Comparison of ENCODE assay signal across 1 cellular context in the genomic region with DNA sequence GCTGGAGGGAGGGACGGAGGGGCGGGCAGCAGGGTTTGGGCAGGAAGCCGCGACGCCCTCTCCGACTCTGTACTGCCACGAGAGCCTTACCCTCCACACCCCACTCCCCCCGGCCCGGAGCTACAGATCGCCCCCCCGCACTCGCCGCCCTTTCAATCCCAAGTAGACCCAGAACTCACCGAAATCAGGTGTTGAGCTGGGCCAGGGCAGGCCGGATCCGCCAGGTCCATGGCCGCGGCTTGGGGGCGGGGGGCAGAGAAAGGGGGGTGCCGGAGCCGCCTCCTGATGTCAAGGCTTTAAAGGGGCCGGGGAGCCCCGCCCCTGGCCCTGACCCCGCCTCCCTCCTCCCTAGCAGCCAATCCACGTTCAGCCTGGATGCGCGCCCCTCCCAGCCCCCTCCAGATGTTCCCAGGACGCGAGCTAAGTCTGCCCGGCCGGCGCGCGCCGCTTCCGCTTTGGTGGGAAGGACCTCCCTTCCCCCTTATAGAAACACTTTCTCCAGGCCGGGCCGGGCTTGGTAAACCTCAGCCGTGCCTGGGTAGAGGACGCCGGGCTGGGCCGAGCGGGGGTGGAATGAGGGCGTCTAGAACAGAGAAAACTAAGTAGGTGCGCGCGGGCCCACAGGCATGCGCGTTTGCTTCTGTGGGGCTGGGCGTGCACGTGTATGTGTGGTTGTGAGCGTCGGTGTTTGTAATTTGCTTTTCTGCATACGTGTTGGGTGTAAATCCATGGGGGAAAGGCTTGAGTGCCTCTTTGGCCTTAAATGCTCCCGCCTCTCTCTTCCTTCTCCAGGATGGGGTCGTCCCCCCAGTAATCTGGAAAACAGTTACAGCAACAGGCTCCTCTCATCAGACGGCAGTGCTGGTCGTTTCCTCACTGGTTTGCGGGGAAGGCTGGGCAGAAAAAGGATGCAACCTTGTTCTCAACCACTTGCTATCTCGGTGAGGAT.
TF ChIP-seq lines count a peak whose summit lies in the region.

A gene with protein sequence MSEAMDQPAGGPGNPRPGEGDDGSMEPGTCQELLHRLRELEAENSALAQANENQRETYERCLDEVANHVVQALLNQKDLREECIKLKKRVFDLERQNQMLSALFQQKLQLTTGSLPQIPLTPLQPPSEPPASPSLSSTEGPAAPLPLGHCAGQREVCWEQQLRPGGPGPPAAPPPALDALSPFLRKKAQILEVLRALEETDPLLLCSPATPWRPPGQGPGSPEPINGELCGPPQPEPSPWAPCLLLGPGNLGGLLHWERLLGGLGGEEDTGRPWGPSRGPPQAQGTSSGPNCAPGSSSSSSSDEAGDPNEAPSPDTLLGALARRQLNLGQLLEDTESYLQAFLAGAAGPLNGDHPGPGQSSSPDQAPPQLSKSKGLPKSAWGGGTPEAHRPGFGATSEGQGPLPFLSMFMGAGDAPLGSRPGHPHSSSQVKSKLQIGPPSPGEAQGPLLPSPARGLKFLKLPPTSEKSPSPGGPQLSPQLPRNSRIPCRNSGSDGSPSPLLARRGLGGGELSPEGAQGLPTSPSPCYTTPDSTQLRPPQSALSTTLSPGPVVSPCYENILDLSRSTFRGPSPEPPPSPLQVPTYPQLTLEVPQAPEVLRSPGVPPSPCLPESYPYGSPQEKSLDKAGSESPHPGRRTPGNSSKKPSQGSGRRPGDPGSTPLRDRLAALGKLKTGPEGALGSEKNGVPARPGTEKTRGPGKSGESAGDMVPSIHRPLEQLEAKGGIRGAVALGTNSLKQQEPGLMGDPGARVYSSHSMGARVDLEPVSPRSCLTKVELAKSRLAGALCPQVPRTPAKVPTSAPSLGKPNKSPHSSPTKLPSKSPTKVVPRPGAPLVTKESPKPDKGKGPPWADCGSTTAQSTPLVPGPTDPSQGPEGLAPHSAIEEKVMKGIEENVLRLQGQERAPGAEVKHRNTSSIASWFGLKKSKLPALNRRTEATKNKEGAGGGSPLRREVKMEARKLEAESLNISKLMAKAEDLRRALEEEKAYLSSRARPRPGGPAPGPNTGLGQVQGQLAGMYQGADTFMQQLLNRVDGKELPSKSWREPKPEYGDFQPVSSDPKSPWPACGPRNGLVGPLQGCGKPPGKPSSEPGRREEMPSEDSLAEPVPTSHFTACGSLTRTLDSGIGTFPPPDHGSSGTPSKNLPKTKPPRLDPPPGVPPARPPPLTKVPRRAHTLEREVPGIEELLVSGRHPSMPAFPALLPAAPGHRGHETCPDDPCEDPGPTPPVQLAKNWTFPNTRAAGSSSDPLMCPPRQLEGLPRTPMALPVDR (N-terminal part only) (minus strand): TSS at position 271 of the 949 bp plus-strand sequence. CDS start 24,369 bp downstream, outside the sequence.

TF ChIP-seq in K562, 482 proteins besides CTCF, POLR2A, EP300 and RAD21 (continued from another document and continues in another):
- TF ChIP-seq, protein P1, sequence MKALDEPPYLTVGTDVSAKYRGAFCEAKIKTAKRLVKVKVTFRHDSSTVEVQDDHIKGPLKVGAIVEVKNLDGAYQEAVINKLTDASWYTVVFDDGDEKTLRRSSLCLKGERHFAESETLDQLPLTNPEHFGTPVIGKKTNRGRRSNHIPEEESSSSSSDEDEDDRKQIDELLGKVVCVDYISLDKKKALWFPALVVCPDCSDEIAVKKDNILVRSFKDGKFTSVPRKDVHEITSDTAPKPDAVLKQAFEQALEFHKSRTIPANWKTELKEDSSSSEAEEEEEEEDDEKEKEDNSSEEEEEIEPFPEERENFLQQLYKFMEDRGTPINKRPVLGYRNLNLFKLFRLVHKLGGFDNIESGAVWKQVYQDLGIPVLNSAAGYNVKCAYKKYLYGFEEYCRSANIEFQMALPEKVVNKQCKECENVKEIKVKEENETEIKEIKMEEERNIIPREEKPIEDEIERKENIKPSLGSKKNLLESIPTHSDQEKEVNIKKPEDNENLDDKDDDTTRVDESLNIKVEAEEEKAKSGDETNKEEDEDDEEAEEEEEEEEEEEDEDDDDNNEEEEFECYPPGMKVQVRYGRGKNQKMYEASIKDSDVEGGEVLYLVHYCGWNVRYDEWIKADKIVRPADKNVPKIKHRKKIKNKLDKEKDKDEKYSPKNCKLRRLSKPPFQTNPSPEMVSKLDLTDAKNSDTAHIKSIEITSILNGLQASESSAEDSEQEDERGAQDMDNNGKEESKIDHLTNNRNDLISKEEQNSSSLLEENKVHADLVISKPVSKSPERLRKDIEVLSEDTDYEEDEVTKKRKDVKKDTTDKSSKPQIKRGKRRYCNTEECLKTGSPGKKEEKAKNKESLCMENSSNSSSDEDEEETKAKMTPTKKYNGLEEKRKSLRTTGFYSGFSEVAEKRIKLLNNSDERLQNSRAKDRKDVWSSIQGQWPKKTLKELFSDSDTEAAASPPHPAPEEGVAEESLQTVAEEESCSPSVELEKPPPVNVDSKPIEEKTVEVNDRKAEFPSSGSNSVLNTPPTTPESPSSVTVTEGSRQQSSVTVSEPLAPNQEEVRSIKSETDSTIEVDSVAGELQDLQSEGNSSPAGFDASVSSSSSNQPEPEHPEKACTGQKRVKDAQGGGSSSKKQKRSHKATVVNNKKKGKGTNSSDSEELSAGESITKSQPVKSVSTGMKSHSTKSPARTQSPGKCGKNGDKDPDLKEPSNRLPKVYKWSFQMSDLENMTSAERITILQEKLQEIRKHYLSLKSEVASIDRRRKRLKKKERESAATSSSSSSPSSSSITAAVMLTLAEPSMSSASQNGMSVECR (CRISPR knock-in tag; IDR thresholded peaks at IDR 0.05): peak; percentile 71
- TF ChIP-seq NR3C1 (CRISPR knock-in tag; IDR thresholded peaks at IDR 0.05): 0 out of 2 replicates have a peak, but pooled peaks have one; percentile 6
- TF ChIP-seq, protein P2, sequence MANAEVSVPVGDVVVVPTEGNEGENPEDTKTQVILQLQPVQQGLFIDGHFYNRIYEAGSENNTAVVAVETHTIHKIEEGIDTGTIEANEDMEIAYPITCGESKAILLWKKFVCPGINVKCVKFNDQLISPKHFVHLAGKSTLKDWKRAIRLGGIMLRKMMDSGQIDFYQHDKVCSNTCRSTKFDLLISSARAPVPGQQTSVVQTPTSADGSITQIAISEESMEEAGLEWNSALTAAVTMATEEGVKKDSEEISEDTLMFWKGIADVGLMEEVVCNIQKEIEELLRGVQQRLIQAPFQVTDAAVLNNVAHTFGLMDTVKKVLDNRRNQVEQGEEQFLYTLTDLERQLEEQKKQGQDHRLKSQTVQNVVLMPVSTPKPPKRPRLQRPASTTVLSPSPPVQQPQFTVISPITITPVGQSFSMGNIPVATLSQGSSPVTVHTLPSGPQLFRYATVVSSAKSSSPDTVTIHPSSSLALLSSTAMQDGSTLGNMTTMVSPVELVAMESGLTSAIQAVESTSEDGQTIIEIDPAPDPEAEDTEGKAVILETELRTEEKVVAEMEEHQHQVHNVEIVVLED (CRISPR knock-in tag; IDR thresholded peaks at IDR 0.05): 0 out of 2 replicates have a peak, but pooled peaks have one; percentile 13
- TF ChIP-seq FOXK2 (conservative IDR thresholded peaks at IDR 0.05 in 1 of 2, IDR thresholded peaks at IDR 0.05 in 1 of 2; ENCODE audit: low read depth in 2 of 2): peak in 1 of 2 experiments; percentile 71; a peak in 2 of 4 replicates
- TF ChIP-seq TEAD4 (IDR thresholded peaks at IDR 0.05; ENCODE audit: low read length): peak; percentile 38
- TF ChIP-seq TEAD4 (CRISPR knock-in tag; IDR thresholded peaks at IDR 0.05; ENCODE audit: borderline replicate concordance): peak; percentile 96
- peak in 1 of 2 experiments; percentile 90; a peak in 2 of 4 replicates for TF ChIP-seq HDAC1 (IDR thresholded peaks at IDR 0.05)
- TF ChIP-seq ZNF175 (CRISPR knock-in tag; IDR thresholded peaks at IDR 0.05; ENCODE audit: low read depth): peak; percentile 54; the same call in 1 of the 2 replicates
- peak; percentile 55; the same call in 1 of the 2 replicates for TF ChIP-seq ZNF263 (CRISPR knock-in tag; IDR thresholded peaks at IDR 0.05; ENCODE audit: borderline replicate concordance)
- TF ChIP-seq SPI1 (IDR thresholded peaks at IDR 0.05; ENCODE audit: borderline replicate concordance, low read depth, low read length): peak; percentile 81
- TF ChIP-seq, protein P3, sequence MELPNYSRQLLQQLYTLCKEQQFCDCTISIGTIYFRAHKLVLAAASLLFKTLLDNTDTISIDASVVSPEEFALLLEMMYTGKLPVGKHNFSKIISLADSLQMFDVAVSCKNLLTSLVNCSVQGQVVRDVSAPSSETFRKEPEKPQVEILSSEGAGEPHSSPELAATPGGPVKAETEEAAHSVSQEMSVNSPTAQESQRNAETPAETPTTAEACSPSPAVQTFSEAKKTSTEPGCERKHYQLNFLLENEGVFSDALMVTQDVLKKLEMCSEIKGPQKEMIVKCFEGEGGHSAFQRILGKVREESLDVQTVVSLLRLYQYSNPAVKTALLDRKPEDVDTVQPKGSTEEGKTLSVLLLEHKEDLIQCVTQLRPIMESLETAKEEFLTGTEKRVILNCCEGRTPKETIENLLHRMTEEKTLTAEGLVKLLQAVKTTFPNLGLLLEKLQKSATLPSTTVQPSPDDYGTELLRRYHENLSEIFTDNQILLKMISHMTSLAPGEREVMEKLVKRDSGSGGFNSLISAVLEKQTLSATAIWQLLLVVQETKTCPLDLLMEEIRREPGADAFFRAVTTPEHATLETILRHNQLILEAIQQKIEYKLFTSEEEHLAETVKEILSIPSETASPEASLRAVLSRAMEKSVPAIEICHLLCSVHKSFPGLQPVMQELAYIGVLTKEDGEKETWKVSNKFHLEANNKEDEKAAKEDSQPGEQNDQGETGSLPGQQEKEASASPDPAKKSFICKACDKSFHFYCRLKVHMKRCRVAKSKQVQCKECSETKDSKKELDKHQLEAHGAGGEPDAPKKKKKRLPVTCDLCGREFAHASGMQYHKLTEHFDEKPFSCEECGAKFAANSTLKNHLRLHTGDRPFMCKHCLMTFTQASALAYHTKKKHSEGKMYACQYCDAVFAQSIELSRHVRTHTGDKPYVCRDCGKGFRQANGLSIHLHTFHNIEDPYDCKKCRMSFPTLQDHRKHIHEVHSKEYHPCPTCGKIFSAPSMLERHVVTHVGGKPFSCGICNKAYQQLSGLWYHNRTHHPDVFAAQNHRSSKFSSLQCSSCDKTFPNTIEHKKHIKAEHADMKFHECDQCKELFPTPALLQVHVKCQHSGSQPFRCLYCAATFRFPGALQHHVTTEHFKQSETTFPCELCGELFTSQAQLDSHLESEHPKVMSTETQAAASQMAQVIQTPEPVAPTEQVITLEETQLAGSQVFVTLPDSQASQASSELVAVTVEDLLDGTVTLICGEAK (IDR thresholded peaks at IDR 0.05): peak; percentile 58
- TF ChIP-seq, protein P3 (CRISPR knock-in tag; IDR thresholded peaks at IDR 0.05): no peak
- peak; percentile 79; the same call in 1 of the 2 replicates for TF ChIP-seq PHF8 (IDR thresholded peaks at IDR 0.05; ENCODE audit: borderline replicate concordance, low read length)
- TF ChIP-seq XRCC5 (IDR thresholded peaks at IDR 0.05; ENCODE audit: low read depth, low read length): peak; percentile 86; the same call in 1 of the 2 replicates
- TF ChIP-seq SAP30 (IDR thresholded peaks at IDR 0.05; ENCODE audit: borderline replicate concordance, insufficient read depth, low read depth, low read length, poor library complexity, severe bottlenecking): peak; percentile 51
- TF ChIP-seq SMARCA4 (IDR thresholded peaks at IDR 0.05): 0 out of 2 replicates have a peak, but pooled peaks have one; percentile 46
- TF ChIP-seq ZC3H8 (IDR thresholded peaks at IDR 0.05): no peak
- TF ChIP-seq GTF2A2 (tag; IDR thresholded peaks at IDR 0.05): peak; percentile 79; the same call in 1 of the 2 replicates
- peak; percentile 17 for TF ChIP-seq PCBP1 (IDR thresholded peaks at IDR 0.05; ENCODE audit: low read depth, low read length, poor library complexity, severe bottlenecking)
- TF ChIP-seq RBM39 (optimal IDR thresholded peaks at IDR 0.05; ENCODE audit: low read depth, low read length): no peak
- peak; percentile 89 for TF ChIP-seq RBFOX2 (IDR thresholded peaks at IDR 0.05; ENCODE audit: low read depth, low read length)
- TF ChIP-seq NFIX (CRISPR knock-in tag; IDR thresholded peaks at IDR 0.05; ENCODE audit: low read depth): no peak
- TF ChIP-seq, protein P4, sequence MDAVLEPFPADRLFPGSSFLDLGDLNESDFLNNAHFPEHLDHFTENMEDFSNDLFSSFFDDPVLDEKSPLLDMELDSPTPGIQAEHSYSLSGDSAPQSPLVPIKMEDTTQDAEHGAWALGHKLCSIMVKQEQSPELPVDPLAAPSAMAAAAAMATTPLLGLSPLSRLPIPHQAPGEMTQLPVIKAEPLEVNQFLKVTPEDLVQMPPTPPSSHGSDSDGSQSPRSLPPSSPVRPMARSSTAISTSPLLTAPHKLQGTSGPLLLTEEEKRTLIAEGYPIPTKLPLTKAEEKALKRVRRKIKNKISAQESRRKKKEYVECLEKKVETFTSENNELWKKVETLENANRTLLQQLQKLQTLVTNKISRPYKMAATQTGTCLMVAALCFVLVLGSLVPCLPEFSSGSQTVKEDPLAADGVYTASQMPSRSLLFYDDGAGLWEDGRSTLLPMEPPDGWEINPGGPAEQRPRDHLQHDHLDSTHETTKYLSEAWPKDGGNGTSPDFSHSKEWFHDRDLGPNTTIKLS (IDR thresholded peaks at IDR 0.05; ENCODE audit: borderline replicate concordance, low read depth): peak; percentile 55; the same call in 1 of the 2 replicates
- TF ChIP-seq, protein P5, sequence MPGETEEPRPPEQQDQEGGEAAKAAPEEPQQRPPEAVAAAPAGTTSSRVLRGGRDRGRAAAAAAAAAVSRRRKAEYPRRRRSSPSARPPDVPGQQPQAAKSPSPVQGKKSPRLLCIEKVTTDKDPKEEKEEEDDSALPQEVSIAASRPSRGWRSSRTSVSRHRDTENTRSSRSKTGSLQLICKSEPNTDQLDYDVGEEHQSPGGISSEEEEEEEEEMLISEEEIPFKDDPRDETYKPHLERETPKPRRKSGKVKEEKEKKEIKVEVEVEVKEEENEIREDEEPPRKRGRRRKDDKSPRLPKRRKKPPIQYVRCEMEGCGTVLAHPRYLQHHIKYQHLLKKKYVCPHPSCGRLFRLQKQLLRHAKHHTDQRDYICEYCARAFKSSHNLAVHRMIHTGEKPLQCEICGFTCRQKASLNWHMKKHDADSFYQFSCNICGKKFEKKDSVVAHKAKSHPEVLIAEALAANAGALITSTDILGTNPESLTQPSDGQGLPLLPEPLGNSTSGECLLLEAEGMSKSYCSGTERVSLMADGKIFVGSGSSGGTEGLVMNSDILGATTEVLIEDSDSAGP (CRISPR knock-in tag; IDR thresholded peaks at IDR 0.05): peak; percentile 76
